1 cellular context compared by ENCODE assay signal in the genomic region with DNA sequence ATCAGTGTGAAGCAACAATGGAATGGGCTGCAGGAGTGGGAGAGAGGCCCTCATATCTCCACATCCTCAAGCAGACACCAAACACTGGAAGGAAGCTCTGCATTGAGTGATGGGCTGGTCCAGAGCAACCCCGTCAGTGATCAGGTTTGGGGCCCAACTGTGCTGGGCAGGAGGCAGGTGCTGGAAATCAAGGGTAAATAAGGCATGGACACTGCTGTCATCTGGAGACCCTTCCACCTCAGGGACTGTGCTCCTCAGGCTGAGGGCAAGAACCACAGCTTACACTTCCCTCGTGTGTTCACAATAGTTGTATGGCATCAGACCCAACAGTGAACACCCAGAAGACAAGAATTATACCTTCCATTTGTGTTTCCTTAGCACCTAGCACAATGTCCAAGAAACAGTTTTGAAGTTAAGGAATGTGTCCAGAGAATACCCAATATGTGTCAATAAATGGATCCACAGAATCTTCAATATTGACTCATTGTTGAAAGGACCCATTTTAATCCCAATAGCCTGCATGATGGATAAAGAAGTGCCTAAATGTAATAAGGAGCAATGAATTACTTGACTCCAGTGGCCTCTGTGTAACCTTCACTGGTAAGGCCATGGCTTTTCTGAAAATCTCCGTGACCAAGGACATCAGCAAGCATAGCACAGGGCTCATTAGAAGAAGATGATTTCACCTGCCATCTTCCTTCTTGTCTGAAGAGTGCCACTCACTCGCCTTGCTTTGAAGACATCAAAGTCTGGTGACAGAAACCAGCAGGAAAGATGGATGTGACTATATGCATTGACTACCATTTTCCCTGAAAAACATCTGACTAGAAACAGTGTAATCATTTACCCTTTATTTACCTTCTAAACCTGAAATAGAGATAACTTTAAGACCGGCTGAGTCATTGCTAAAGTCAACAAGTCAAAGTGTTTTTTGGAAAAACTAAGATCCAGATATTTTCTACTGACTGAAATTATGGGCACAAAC.
A peak's percentile ranks its signal among the peaks of the same experiment; 100 is the strongest.
TF ChIP-seq lines count a peak whose summit lies in the region.

No MANE protein-coding gene starts in this region.

TF ChIP-seq in K562, 482 proteins besides CTCF, POLR2A, EP300 and RAD21 (continues in another document):
- no peak for TF ChIP-seq KLF6 (CRISPR knock-in tag; IDR thresholded peaks at IDR 0.05; ENCODE audit: borderline replicate concordance)
- TF ChIP-seq YBX1 (IDR thresholded peaks at IDR 0.05), result no peak
- no peak for TF ChIP-seq ZNF436 (CRISPR knock-in tag; IDR thresholded peaks at IDR 0.05)
- no peak for TF ChIP-seq ZNF280B (CRISPR knock-in tag; IDR thresholded peaks at IDR 0.05)
- no peak for TF ChIP-seq SUPT5H (IDR thresholded peaks at IDR 0.05)
- TF ChIP-seq, protein P1, sequence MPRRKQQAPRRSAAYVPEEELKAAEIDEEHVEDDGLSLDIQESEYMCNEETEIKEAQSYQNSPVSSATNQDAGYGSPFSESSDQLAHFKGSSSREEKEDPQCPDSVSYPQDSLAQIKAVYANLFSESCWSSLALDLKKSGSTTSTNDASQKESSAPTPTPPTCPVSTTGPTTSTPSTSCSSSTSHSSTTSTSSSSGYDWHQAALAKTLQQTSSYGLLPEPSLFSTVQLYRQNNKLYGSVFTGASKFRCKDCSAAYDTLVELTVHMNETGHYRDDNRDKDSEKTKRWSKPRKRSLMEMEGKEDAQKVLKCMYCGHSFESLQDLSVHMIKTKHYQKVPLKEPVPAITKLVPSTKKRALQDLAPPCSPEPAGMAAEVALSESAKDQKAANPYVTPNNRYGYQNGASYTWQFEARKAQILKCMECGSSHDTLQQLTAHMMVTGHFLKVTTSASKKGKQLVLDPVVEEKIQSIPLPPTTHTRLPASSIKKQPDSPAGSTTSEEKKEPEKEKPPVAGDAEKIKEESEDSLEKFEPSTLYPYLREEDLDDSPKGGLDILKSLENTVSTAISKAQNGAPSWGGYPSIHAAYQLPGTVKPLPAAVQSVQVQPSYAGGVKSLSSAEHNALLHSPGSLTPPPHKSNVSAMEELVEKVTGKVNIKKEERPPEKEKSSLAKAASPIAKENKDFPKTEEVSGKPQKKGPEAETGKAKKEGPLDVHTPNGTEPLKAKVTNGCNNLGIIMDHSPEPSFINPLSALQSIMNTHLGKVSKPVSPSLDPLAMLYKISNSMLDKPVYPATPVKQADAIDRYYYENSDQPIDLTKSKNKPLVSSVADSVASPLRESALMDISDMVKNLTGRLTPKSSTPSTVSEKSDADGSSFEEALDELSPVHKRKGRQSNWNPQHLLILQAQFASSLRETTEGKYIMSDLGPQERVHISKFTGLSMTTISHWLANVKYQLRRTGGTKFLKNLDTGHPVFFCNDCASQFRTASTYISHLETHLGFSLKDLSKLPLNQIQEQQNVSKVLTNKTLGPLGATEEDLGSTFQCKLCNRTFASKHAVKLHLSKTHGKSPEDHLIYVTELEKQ (CRISPR knock-in tag; IDR thresholded peaks at IDR 0.05), result no peak
- TF ChIP-seq TCF3 (CRISPR knock-in tag; IDR thresholded peaks at IDR 0.05), result no peak
- TF ChIP-seq, protein P2, sequence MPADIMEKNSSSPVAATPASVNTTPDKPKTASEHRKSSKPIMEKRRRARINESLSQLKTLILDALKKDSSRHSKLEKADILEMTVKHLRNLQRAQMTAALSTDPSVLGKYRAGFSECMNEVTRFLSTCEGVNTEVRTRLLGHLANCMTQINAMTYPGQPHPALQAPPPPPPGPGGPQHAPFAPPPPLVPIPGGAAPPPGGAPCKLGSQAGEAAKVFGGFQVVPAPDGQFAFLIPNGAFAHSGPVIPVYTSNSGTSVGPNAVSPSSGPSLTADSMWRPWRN (IDR thresholded peaks at IDR 0.05; ENCODE audit: low read depth), result no peak
- no peak for TF ChIP-seq ZNF146 (CRISPR knock-in tag; IDR thresholded peaks at IDR 0.05; ENCODE audit: unreplicated experiment)
- TF ChIP-seq, protein P3, sequence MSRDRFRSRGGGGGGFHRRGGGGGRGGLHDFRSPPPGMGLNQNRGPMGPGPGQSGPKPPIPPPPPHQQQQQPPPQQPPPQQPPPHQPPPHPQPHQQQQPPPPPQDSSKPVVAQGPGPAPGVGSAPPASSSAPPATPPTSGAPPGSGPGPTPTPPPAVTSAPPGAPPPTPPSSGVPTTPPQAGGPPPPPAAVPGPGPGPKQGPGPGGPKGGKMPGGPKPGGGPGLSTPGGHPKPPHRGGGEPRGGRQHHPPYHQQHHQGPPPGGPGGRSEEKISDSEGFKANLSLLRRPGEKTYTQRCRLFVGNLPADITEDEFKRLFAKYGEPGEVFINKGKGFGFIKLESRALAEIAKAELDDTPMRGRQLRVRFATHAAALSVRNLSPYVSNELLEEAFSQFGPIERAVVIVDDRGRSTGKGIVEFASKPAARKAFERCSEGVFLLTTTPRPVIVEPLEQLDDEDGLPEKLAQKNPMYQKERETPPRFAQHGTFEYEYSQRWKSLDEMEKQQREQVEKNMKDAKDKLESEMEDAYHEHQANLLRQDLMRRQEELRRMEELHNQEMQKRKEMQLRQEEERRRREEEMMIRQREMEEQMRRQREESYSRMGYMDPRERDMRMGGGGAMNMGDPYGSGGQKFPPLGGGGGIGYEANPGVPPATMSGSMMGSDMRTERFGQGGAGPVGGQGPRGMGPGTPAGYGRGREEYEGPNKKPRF (IDR thresholded peaks at IDR 0.05; ENCODE audit: low read depth, low read length), result no peak
- no peak for TF ChIP-seq NFIX (CRISPR knock-in tag; IDR thresholded peaks at IDR 0.05; ENCODE audit: low read depth)
- TF ChIP-seq PTBP1 (IDR thresholded peaks at IDR 0.05; ENCODE audit: low read depth, low read length), result no peak
- no peak for TF ChIP-seq FOS (IDR thresholded peaks at IDR 0.05; ENCODE audit: extremely low read depth, insufficient read length)
- TF ChIP-seq MYBL2 (IDR thresholded peaks at IDR 0.05; ENCODE audit: low read depth), result no peak
- no peak for TF ChIP-seq MYBL2 (CRISPR knock-in tag; IDR thresholded peaks at IDR 0.05; ENCODE audit: borderline replicate concordance)
- no peak for TF ChIP-seq POLR3G (IDR thresholded peaks at IDR 0.05; ENCODE audit: extremely low read depth, insufficient read length, insufficient replicate concordance)
- no peak for TF ChIP-seq ZNF586 (CRISPR knock-in tag; conservative IDR thresholded peaks at IDR 0.05)
- no peak for TF ChIP-seq DACH1 (IDR thresholded peaks at IDR 0.05; ENCODE audit: partially characterized antibody)
- TF ChIP-seq ZNF764 (CRISPR knock-in tag; IDR thresholded peaks at IDR 0.05; ENCODE audit: low read depth), result no peak
- no peak for TF ChIP-seq STAT5A (IDR thresholded peaks at IDR 0.05; ENCODE audit: borderline replicate concordance, low read length)
- TF ChIP-seq POLR2G (IDR thresholded peaks at IDR 0.05; ENCODE audit: low read depth, low read length), result no peak
- no peak for TF ChIP-seq PCBP2 (IDR thresholded peaks at IDR 0.05; ENCODE audit: low read depth, low read length, poor library complexity, severe bottlenecking)
- TF ChIP-seq, protein P4, sequence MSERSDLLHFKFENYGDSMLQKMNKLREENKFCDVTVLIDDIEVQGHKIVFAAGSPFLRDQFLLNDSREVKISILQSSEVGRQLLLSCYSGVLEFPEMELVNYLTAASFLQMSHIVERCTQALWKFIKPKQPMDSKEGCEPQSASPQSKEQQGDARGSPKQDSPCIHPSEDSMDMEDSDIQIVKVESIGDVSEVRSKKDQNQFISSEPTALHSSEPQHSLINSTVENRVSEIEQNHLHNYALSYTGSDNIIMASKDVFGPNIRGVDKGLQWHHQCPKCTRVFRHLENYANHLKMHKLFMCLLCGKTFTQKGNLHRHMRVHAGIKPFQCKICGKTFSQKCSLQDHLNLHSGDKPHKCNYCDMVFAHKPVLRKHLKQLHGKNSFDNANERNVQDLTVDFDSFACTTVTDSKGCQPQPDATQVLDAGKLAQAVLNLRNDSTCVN (CRISPR knock-in tag; IDR thresholded peaks at IDR 0.05), result no peak
- TF ChIP-seq TCF7L2 (IDR thresholded peaks at IDR 0.05; ENCODE audit: low read depth, low read length), result no peak
- no peak for TF ChIP-seq ZNF23 (CRISPR knock-in tag; IDR thresholded peaks at IDR 0.05)
- no peak for TF ChIP-seq ZNF717 (CRISPR knock-in tag; IDR thresholded peaks at IDR 0.05)
- no peak for TF ChIP-seq ZFX (CRISPR knock-in tag; IDR thresholded peaks at IDR 0.05)
- peak; percentile 90 for TF ChIP-seq JUND (IDR thresholded peaks at IDR 0.05; ENCODE audit: borderline replicate concordance, low read depth, low read length)
- TF ChIP-seq JUND (tag; IDR thresholded peaks at IDR 0.05; ENCODE audit: borderline replicate concordance, low read depth, low read length), result peak; percentile 75; the same call in 1 of the 3 replicates
- TF ChIP-seq MAFF (IDR thresholded peaks at IDR 0.05; ENCODE audit: low read length), result no peak; the same call in 1 of the 2 replicates
- no peak for TF ChIP-seq SREBF2 (CRISPR knock-in tag; IDR thresholded peaks at IDR 0.05)
- peak; percentile 73; the same call in 1 of the 2 replicates for TF ChIP-seq SOX6 (IDR thresholded peaks at IDR 0.05)
- no peak for TF ChIP-seq ASH1L (IDR thresholded peaks at IDR 0.05; ENCODE audit: borderline replicate concordance, low read depth, partially characterized antibody)
- no peak for TF ChIP-seq PBX2 (CRISPR knock-in tag; IDR thresholded peaks at IDR 0.05; ENCODE audit: low read depth)
- no peak for TF ChIP-seq PBX2 (tag; conservative IDR thresholded peaks at IDR 0.05; ENCODE audit: low read depth)
- TF ChIP-seq HDGF (IDR thresholded peaks at IDR 0.05), result no peak
- TF ChIP-seq NCOA4 (IDR thresholded peaks at IDR 0.05; ENCODE audit: partially characterized antibody), result no peak
- TF ChIP-seq NFE2L1 (tag; IDR thresholded peaks at IDR 0.05; ENCODE audit: borderline replicate concordance, low read depth), result no peak
- no peak for TF ChIP-seq MIER1 (IDR thresholded peaks at IDR 0.05; ENCODE audit: low read depth)
- no peak for TF ChIP-seq NR4A1 (CRISPR knock-in tag; IDR thresholded peaks at IDR 0.05)
- no peak for TF ChIP-seq NR4A1 (tag; IDR thresholded peaks at IDR 0.05)
- no peak for TF ChIP-seq PATZ1 (CRISPR knock-in tag; IDR thresholded peaks at IDR 0.05; ENCODE audit: borderline replicate concordance)
- no peak for TF ChIP-seq ZKSCAN1 (IDR thresholded peaks at IDR 0.05; ENCODE audit: low read depth, low read length)
- TF ChIP-seq MCM3 (IDR thresholded peaks at IDR 0.05), result no peak
- TF ChIP-seq CREB5 (CRISPR knock-in tag; IDR thresholded peaks at IDR 0.05), result no peak
- no peak for TF ChIP-seq NUFIP1 (IDR thresholded peaks at IDR 0.05; ENCODE audit: partially characterized antibody)
- no peak for TF ChIP-seq ELF4 (CRISPR knock-in tag; IDR thresholded peaks at IDR 0.05)
- 0 out of 4 replicates have a peak, but pooled peaks of 1 of the 2 experiments have one; percentile 15 for TF ChIP-seq MAZ (CRISPR knock-in tag; conservative IDR thresholded peaks at IDR 0.05 in 1 of 2, IDR thresholded peaks at IDR 0.05 in 1 of 2)
- 0 out of 2 replicates have a peak, but pooled peaks have one; percentile 30 for TF ChIP-seq FOXJ2 (tag; IDR thresholded peaks at IDR 0.05)
- peak; percentile 15; the same call in 1 of the 2 replicates for TF ChIP-seq C11orf30 (IDR thresholded peaks at IDR 0.05; ENCODE audit: low read depth)
